Comparison of ENCODE assay signal across 8 cellular contexts in the genomic region with DNA sequence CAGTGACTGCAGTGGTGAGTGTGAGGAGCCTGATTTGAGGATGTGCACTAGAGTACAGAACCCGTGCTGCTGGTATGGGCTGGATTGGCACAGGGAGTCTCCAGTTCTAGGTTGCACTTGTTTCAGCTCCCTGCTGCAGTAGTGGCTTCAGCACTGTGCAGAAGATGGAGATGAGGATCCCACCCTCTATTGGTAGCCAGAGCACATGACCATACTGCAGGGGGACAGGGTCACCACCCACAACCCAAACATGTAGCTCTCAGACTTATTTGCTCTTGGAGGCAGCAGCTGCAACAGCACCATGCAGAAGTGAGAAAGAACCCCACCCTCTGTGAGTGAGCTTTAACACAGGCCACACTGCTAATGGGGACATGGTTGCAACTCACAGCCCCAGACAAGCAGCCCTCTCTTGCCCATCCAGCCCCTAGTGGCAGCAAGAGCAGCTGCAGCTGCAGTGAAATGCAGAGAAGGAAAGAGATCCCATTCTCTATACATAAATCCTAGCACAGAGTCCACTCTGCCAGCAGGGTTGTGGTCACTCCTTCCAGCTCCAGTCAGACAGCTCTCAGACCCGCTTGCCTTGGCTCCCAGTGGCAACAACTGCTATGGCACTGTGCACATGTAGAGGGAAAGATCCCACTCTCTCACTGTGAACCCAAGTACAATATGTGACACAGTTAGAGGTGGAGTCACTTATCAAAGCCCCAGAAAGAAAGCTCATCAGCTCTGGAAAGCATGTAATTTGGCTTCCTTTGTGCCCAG.
DNase-seq lines count a peak whose midpoint lies in the region; ATAC-seq, FAIRE-seq and TF ChIP-seq lines count a peak whose summit lies in the region.

No MANE protein-coding gene starts in this region.

- FAIRE-seq in H54 (lab: Jason Lieb, UNC): peak; percentile 23

- TF ChIP-seq POLR2A in H54 (IDR thresholded peaks at IDR 0.05; ENCODE audit: low read depth, low read length): no peak

- peak; percentile 19 for ATAC-seq in stimulated activated naive CD8-positive, alpha-beta T cell treated with anti-CD3 and anti-CD28 coated beads, Interleukin-15, Interleukin-2, amounts not matched to agents 100 U/mL and 50 U/mL, for 24 hours

- DNase-seq in NCI-H748 (lab: John Stamatoyannopoulos, UW; ENCODE audit: unreplicated experiment) (peak; percentile 44), NCI-H748 treated with DMSO at 0.1 percent for 48 hours (lab: John Stamatoyannopoulos, UW) (no peak), H54 (ENCODE audit: insufficient read length, low spot score) (peak; percentile 30), KBM-7 (peak; percentile 29), cerebellar cortex (ENCODE audit: low spot score) (peak; percentile 4), activated T-cell treated with anti-CD3 and anti-CD28 coated beads for 4 hours (no peak)
- peak; percentile 8 for DNase-seq in stimulated activated naive CD8-positive, alpha-beta T cell treated with anti-CD3 and anti-CD28 coated beads, Interleukin-15, Interleukin-2, amounts not matched to agents 100 U/mL and 50 U/mL, for 24 hours
- DNase-seq in NK-92 treated with Interleukin-12 subunit alpha and Interleukin-12 subunit beta, amount 100 ng/mL, for 24 hours (lab: John Stamatoyannopoulos, UW): no peak

- in situ Hi-C loops in KBM-7 (cut with MboI; ENCODE audit: low pct_unique_long_range_greater_than_20kb, low sequenced_read_pairs): no loop called here

Comparison
In these comparisons a context has a peak if more than half of its experiments do, and no peak if none do; other contexts are left out.
1. DNase-seq: peak in NCI-H748 (single experiment), H54 (single experiment), KBM-7 (single experiment), cerebellar cortex (single experiment) and stimulated activated naive CD8-positive, alpha-beta T cell treated with anti-CD3 and anti-CD28 coated beads, Interleukin-15, Interleukin-2, amounts not matched to agents 100 U/mL and 50 U/mL, for 24 hours (single experiment); none in NCI-H748 treated with DMSO at 0.1 percent for 48 hours (single experiment), activated T-cell treated with anti-CD3 and anti-CD28 coated beads for 4 hours (single experiment) and NK-92 treated with Interleukin-12 subunit alpha and Interleukin-12 subunit beta, amount 100 ng/mL, for 24 hours (single experiment).